ENCODE assay signal across 8 cellular contexts in genomic region chr6:16964553-16965499, GRCh38.
A peak's percentile ranks its signal among the peaks of the same experiment; 100 is the strongest.
DNase-seq lines count a peak whose midpoint lies in the region; ATAC-seq and TF ChIP-seq lines count a peak whose summit lies in the region.

No MANE protein-coding gene starts in this region.

- no peaks in the 10 kb centered on the region for H3K79me2 ChIP-seq in MM.1S (ENCODE audit: low read length)

- H3K4me3 ChIP-seq in MM.1S (ENCODE audit: low read length): no peak overlapping the region
- H3K4me3 ChIP-seq in adrenal gland: no peak overlapping the region
- H3K4me3 ChIP-seq in heart right ventricle: no peak overlapping the region
- H3K4me3 ChIP-seq in rectal smooth muscle tissue (ENCODE audit: low read length): peak overlapping the region; percentile 39

- no peaks in the 10 kb centered on the region for H3F3A ChIP-seq in MM.1S (ENCODE audit: insufficient read depth, low read length)

- peak; percentile 95 for DNase-seq in Daoy (ENCODE audit: low read depth)
- peak; percentile 46 for DNase-seq in MM.1S
- DNase-seq in T follicular helper cell (ENCODE audit: low read depth): peak; percentile 48
- peak; percentile 79 to 96 (median 85) for DNase-seq in adrenal gland
- DNase-seq in heart right ventricle: peak; percentile 62 to 70
- no peak for DNase-seq in cortex of kidney (lab: John Stamatoyannopoulos, UW)

- H3K9me2 ChIP-seq in MM.1S (replicated peaks; ENCODE audit: insufficient read depth, low read length): no peaks in the 10 kb centered on the region

- no peaks in the 10 kb centered on the region for H3K36me3 ChIP-seq in MM.1S (replicated peaks; ENCODE audit: insufficient read depth, low read length)
- H3K36me3 ChIP-seq in adrenal gland (replicated peaks in 1 of 2): no peaks in the 10 kb centered on the region
- no peaks in the 10 kb centered on the region for H3K36me3 ChIP-seq in heart right ventricle
- no peaks in the 10 kb centered on the region for H3K36me3 ChIP-seq in rectal smooth muscle tissue (ENCODE audit: control insufficient read depth, insufficient read depth, low read length)

- H3K4me1 ChIP-seq in MM.1S (ENCODE audit: low read length) (no peaks in the 10 kb centered on the region), adrenal gland (replicated peaks in 1 of 2) (peaks cover 5 to 10% of the 10 kb centered on the region in 2 donors), heart right ventricle (peaks cover 0 to 7% (median 5%) of the 10 kb centered on the region in 9 donors), rectal smooth muscle tissue (ENCODE audit: control insufficient read depth, insufficient read depth, low read length) (peaks cover 3% of the 10 kb centered on the region)

- intact Hi-C loops in adrenal gland (cut with DNase I): loop anchor here in 1 of 2 donors (10.0 kb wide), 1 partner anchor 190 kb away; no protein-coding TSS in a partner anchor
- intact Hi-C loops in heart right ventricle (cut with DNase I): loop anchor here in 9 of 10 donors (2.0 to 10.0 kb wide), 9 partner anchors 120 to 630 kb away; no protein-coding TSS in a partner anchor

- H3K4me2 ChIP-seq in MM.1S (ENCODE audit: low read depth, low read length): peak overlapping the region; percentile 46; the same call in 1 of the 2 replicates

- H3K9me3 ChIP-seq in MM.1S (replicated peaks; ENCODE audit: insufficient read depth, low read length): no peaks in the 10 kb centered on the region
- no peaks in the 10 kb centered on the region for H3K9me3 ChIP-seq in adrenal gland (replicated peaks in 1 of 3)
- no peaks in the 10 kb centered on the region for H3K9me3 ChIP-seq in heart right ventricle

- H3K27me3 ChIP-seq in MM.1S (replicated peaks; ENCODE audit: insufficient read depth, low read length) (no peaks in the 10 kb centered on the region), adrenal gland (no peaks in the 10 kb centered on the region), heart right ventricle (peaks cover 0 to 5% (median 0%) of the 10 kb centered on the region in 7 donors), rectal smooth muscle tissue (ENCODE audit: control insufficient read depth, insufficient read depth, low read length) (no peaks in the 10 kb centered on the region)

- no peak overlapping the region for H3K27ac ChIP-seq in MM.1S (ENCODE audit: low read length)
- H3K27ac ChIP-seq in adrenal gland: no peak overlapping the region
- no peak overlapping the region for H3K27ac ChIP-seq in heart right ventricle
- H3K27ac ChIP-seq in rectal smooth muscle tissue (ENCODE audit: low read depth, low read length): no peak overlapping the region

- no peak for TF ChIP-seq POLR2A in adrenal gland (IDR thresholded peaks at IDR 0.05)

- H4K20me1 ChIP-seq in MM.1S (ENCODE audit: insufficient read depth, low read length): no peaks in the 10 kb centered on the region

- WGBS in adrenal gland, 4 donors: 19 to 34% (median 21%) methylated on average over 13 to 21 of the region's 21 CpGs
- WGBS in heart right ventricle, 2 donors: 26 to 27% methylated on average over 21 of the region's 21 CpGs

- peak; percentile 81 for ATAC-seq in GM21825 (IDR thresholded peaks at IDR 0.05; ENCODE audit: unreplicated experiment)
- peak; percentile 59 to 95 (median 92) for ATAC-seq in heart right ventricle

- H3K9ac ChIP-seq in MM.1S (ENCODE audit: low read length): no peak overlapping the region
- no peak overlapping the region for H3K9ac ChIP-seq in rectal smooth muscle tissue (ENCODE audit: low read length)

- H2AFZ ChIP-seq in MM.1S (ENCODE audit: low read length): peak overlapping the region; percentile 44; the same call in 1 of the 2 replicates

- peak; percentile 90 for TF ChIP-seq CTCF in MM.1S (IDR thresholded peaks at IDR 0.05; ENCODE audit: low read length)
- peak; percentile 85 to 95 (median 90) for TF ChIP-seq CTCF in adrenal gland (IDR thresholded peaks at IDR 0.05)
- peak; percentile 75 to 94 (median 87) for TF ChIP-seq CTCF in heart right ventricle (IDR thresholded peaks at IDR 0.05)
